ENCODE assay signal across 1 cellular context in the genomic region with DNA sequence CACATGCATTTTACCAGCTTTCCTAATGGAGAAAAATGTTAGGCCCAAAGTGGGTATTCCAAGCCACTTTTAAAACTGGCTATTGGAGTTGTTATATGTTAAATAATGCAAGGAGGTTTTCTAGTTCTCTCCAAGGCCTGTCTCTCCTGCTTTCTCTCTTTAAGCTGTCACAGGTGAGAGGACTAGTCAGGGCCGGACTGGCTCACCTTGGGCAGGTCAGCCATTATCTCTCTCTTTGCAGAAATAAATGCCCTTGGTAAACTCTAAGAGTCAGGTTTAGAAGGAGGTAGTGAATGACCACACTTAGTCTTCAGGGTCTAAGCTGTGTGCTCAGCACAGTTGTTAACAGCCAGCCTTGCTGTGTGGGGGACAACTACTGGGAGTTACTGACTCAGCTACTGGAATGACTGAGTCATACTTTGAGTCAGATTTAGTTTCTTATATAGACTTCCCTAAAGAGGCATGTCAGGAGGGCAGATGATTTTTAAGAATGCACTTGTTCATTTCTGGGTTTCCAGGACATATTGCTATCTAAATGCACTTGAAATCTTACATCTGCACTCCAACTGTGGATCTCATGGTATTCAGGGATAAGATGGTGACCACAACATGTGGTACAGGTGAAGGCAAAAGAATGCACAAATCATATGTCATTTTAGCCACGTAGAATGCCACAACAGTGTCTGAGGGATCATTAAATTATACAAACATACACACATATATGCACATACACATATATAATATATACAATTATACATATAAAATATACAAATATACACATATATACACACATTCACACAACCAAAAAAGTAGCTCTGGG.
A peak's percentile ranks its signal among the peaks of the same experiment; 100 is the strongest.
TF ChIP-seq lines count a peak whose summit lies in the region.

No MANE protein-coding gene starts in this region.

TF ChIP-seq in GM12878, 131 proteins besides CTCF, POLR2A, EP300 and RAD21 (continued from another document):
- TF ChIP-seq, protein P1, sequence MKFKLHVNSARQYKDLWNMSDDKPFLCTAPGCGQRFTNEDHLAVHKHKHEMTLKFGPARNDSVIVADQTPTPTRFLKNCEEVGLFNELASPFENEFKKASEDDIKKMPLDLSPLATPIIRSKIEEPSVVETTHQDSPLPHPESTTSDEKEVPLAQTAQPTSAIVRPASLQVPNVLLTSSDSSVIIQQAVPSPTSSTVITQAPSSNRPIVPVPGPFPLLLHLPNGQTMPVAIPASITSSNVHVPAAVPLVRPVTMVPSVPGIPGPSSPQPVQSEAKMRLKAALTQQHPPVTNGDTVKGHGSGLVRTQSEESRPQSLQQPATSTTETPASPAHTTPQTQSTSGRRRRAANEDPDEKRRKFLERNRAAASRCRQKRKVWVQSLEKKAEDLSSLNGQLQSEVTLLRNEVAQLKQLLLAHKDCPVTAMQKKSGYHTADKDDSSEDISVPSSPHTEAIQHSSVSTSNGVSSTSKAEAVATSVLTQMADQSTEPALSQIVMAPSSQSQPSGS (IDR thresholded peaks at IDR 0.05; ENCODE audit: low read length) = peak; percentile 53; the same call in 1 of the 2 replicates
- TF ChIP-seq SMARCA5 (IDR thresholded peaks at IDR 0.05) (no peak), ZNF622 (IDR thresholded peaks at IDR 0.05) (no peak), JUNB (IDR thresholded peaks at IDR 0.05) (peak; percentile 74; the same call in 1 of the 2 replicates), MXI1 (IDR thresholded peaks at IDR 0.05; ENCODE audit: low read depth, low read length) (no peak), MEF2B (IDR thresholded peaks at IDR 0.05; ENCODE audit: partially characterized antibody, poor library complexity, severe bottlenecking) (no peak), YBX1 (IDR thresholded peaks at IDR 0.05) (no peak), HDGF (IDR thresholded peaks at IDR 0.05) (no peak), BACH1 (IDR thresholded peaks at IDR 0.05; ENCODE audit: borderline replicate concordance) (peak; percentile 22; the same call in 1 of the 2 replicates), CREM (IDR thresholded peaks at IDR 0.05; ENCODE audit: low read depth) (peak; percentile 42; the same call in 1 of the 2 replicates), BRCA1 (IDR thresholded peaks at IDR 0.05; ENCODE audit: low read depth, low read length) (no peak), NRF1 (conservative IDR thresholded peaks at IDR 0.05; ENCODE audit: low read depth, low read length) (no peak), MTA2 (IDR thresholded peaks at IDR 0.05; ENCODE audit: low read depth) (no peak), IRF4 (IDR thresholded peaks at IDR 0.05; ENCODE audit: low read depth, low read length) (peak; percentile 62; the same call in 1 of the 2 replicates)
- TF ChIP-seq, protein P2, sequence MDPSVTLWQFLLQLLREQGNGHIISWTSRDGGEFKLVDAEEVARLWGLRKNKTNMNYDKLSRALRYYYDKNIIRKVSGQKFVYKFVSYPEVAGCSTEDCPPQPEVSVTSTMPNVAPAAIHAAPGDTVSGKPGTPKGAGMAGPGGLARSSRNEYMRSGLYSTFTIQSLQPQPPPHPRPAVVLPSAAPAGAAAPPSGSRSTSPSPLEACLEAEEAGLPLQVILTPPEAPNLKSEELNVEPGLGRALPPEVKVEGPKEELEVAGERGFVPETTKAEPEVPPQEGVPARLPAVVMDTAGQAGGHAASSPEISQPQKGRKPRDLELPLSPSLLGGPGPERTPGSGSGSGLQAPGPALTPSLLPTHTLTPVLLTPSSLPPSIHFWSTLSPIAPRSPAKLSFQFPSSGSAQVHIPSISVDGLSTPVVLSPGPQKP (IDR thresholded peaks at IDR 0.05; ENCODE audit: low read depth, low read length) = no peak
- TF ChIP-seq, protein P3, sequence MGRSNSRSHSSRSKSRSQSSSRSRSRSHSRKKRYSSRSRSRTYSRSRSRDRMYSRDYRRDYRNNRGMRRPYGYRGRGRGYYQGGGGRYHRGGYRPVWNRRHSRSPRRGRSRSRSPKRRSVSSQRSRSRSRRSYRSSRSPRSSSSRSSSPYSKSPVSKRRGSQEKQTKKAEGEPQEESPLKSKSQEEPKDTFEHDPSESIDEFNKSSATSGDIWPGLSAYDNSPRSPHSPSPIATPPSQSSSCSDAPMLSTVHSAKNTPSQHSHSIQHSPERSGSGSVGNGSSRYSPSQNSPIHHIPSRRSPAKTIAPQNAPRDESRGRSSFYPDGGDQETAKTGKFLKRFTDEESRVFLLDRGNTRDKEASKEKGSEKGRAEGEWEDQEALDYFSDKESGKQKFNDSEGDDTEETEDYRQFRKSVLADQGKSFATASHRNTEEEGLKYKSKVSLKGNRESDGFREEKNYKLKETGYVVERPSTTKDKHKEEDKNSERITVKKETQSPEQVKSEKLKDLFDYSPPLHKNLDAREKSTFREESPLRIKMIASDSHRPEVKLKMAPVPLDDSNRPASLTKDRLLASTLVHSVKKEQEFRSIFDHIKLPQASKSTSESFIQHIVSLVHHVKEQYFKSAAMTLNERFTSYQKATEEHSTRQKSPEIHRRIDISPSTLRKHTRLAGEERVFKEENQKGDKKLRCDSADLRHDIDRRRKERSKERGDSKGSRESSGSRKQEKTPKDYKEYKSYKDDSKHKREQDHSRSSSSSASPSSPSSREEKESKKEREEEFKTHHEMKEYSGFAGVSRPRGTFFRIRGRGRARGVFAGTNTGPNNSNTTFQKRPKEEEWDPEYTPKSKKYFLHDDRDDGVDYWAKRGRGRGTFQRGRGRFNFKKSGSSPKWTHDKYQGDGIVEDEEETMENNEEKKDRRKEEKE (IDR thresholded peaks at IDR 0.05) = no peak
- TF ChIP-seq, protein P4, sequence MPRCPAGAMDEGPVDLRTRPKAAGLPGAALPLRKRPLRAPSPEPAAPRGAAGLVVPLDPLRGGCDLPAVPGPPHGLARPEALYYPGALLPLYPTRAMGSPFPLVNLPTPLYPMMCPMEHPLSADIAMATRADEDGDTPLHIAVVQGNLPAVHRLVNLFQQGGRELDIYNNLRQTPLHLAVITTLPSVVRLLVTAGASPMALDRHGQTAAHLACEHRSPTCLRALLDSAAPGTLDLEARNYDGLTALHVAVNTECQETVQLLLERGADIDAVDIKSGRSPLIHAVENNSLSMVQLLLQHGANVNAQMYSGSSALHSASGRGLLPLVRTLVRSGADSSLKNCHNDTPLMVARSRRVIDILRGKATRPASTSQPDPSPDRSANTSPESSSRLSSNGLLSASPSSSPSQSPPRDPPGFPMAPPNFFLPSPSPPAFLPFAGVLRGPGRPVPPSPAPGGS (IDR thresholded peaks at IDR 0.05; ENCODE audit: borderline replicate concordance, insufficient read depth, low read depth, low read length, poor library complexity, severe bottlenecking) = peak; percentile 23
- TF ChIP-seq, protein P5, sequence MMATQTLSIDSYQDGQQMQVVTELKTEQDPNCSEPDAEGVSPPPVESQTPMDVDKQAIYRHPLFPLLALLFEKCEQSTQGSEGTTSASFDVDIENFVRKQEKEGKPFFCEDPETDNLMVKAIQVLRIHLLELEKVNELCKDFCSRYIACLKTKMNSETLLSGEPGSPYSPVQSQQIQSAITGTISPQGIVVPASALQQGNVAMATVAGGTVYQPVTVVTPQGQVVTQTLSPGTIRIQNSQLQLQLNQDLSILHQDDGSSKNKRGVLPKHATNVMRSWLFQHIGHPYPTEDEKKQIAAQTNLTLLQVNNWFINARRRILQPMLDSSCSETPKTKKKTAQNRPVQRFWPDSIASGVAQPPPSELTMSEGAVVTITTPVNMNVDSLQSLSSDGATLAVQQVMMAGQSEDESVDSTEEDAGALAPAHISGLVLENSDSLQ (IDR thresholded peaks at IDR 0.05) = no peak
- TF ChIP-seq, protein P6, sequence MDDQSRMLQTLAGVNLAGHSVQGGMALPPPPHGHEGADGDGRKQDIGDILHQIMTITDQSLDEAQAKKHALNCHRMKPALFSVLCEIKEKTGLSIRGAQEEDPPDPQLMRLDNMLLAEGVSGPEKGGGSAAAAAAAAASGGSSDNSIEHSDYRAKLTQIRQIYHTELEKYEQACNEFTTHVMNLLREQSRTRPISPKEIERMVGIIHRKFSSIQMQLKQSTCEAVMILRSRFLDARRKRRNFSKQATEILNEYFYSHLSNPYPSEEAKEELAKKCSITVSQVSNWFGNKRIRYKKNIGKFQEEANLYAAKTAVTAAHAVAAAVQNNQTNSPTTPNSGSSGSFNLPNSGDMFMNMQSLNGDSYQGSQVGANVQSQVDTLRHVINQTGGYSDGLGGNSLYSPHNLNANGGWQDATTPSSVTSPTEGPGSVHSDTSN (IDR thresholded peaks at IDR 0.05; ENCODE audit: insufficient replicate concordance, low read depth, low read length) = no peak
